ENCODE assay signal across 1 cellular context in genomic region chr17:39668141-39668924, GRCh38.
TF ChIP-seq lines count a peak whose summit lies in the region.

A gene with protein sequence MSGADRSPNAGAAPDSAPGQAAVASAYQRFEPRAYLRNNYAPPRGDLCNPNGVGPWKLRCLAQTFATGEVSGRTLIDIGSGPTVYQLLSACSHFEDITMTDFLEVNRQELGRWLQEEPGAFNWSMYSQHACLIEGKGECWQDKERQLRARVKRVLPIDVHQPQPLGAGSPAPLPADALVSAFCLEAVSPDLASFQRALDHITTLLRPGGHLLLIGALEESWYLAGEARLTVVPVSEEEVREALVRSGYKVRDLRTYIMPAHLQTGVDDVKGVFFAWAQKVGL (plus strand): TSS chr17:39668453. CDS start chr17:39668476, 23 bp downstream.

TF ChIP-seq in K562, 482 proteins besides CTCF, POLR2A, EP300 and RAD21 (continued from another document and continues in another):
- TF ChIP-seq, protein P1, sequence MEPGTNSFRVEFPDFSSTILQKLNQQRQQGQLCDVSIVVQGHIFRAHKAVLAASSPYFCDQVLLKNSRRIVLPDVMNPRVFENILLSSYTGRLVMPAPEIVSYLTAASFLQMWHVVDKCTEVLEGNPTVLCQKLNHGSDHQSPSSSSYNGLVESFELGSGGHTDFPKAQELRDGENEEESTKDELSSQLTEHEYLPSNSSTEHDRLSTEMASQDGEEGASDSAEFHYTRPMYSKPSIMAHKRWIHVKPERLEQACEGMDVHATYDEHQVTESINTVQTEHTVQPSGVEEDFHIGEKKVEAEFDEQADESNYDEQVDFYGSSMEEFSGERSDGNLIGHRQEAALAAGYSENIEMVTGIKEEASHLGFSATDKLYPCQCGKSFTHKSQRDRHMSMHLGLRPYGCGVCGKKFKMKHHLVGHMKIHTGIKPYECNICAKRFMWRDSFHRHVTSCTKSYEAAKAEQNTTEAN (CRISPR knock-in tag; IDR thresholded peaks at IDR 0.05), result no peak
- TF ChIP-seq FOXJ3 (CRISPR knock-in tag; IDR thresholded peaks at IDR 0.05) (no peak), ZNF431 (CRISPR knock-in tag; IDR thresholded peaks at IDR 0.05) (no peak), ESRRB (CRISPR knock-in tag; IDR thresholded peaks at IDR 0.05; ENCODE audit: borderline replicate concordance) (no peak), HDAC8 (tag; IDR thresholded peaks at IDR 0.05) (peak; percentile 87; the same call in 1 of the 2 replicates), CSDE1 (IDR thresholded peaks at IDR 0.05) (no peak), E2F6 (IDR thresholded peaks at IDR 0.05; ENCODE audit: borderline replicate concordance in 1 of 2, extremely low read depth in 1 of 2, insufficient read depth in 1 of 2, insufficient read length in 1 of 2, low read depth in 1 of 2, low read length in 1 of 2, poor library complexity in 1 of 2, severe bottlenecking in 1 of 2) (peak; percentile 91 to 96), ETV1 (tag; conservative IDR thresholded peaks at IDR 0.05; ENCODE audit: low read depth) (no peak; the same call in 1 of the 2 replicates), NR2C2 (CRISPR knock-in tag; IDR thresholded peaks at IDR 0.05) (peak; percentile 73), NR2C2 (tag; IDR thresholded peaks at IDR 0.05) (peak; percentile 80), TAF15 (IDR thresholded peaks at IDR 0.05; ENCODE audit: low read depth, low read length) (no peak), NCOA2 (IDR thresholded peaks at IDR 0.05; ENCODE audit: partially characterized antibody in 2 of 2) (no peak), ATF2 (CRISPR knock-in tag; IDR thresholded peaks at IDR 0.05) (no peak), SIN3B (IDR thresholded peaks at IDR 0.05; ENCODE audit: low read depth) (peak; percentile 44; the same call in 1 of the 2 replicates), TEAD1 (CRISPR knock-in tag; IDR thresholded peaks at IDR 0.05) (0 out of 4 replicates have a peak, but pooled peaks of 1 of the 2 experiments have one; percentile 48), HOXB6 (CRISPR knock-in tag; IDR thresholded peaks at IDR 0.05; ENCODE audit: borderline replicate concordance) (no peak), SMARCC2 (IDR thresholded peaks at IDR 0.05; ENCODE audit: low read depth) (no peak; the same call in 1 of the 2 replicates), IRF1 (CRISPR knock-in tag; IDR thresholded peaks at IDR 0.05; ENCODE audit: borderline replicate concordance) (no peak), CBX8 (IDR thresholded peaks at IDR 0.05; ENCODE audit: borderline replicate concordance, extremely low read depth, low read depth, low read length, poor library complexity, severe bottlenecking) (no peak), SMC3 (conservative IDR thresholded peaks at IDR 0.05; ENCODE audit: insufficient read depth, low read depth, low read length) (peak; percentile 64), ZNF436 (CRISPR knock-in tag; IDR thresholded peaks at IDR 0.05) (no peak), CBFA2T2 (conservative IDR thresholded peaks at IDR 0.05) (no peak), ZNF586 (CRISPR knock-in tag; conservative IDR thresholded peaks at IDR 0.05) (no peak), CTCFL (IDR thresholded peaks at IDR 0.05; ENCODE audit: borderline replicate concordance, insufficient read depth, low read depth, low read length, poor library complexity, severe bottlenecking) (peak; percentile 97), ZBED1 (IDR thresholded peaks at IDR 0.05) (no peak), CBX5 (IDR thresholded peaks at IDR 0.05; ENCODE audit: borderline replicate concordance, low read depth) (no peak), NFIC (IDR thresholded peaks at IDR 0.05) (peak; percentile 77), RCOR1 (IDR thresholded peaks at IDR 0.05; ENCODE audit: borderline replicate concordance in 1 of 2, low read depth in 2 of 2, low read length in 2 of 2) (no peak), ZNF134 (CRISPR knock-in tag; conservative IDR thresholded peaks at IDR 0.05) (no peak), RFX5 (IDR thresholded peaks at IDR 0.05; ENCODE audit: low read depth, low read length) (no peak), POLR2G (IDR thresholded peaks at IDR 0.05; ENCODE audit: low read depth, low read length) (peak; percentile 88), ZNF253 (CRISPR knock-in tag; conservative IDR thresholded peaks at IDR 0.05) (no peak), TFE3 (CRISPR knock-in tag; IDR thresholded peaks at IDR 0.05) (no peak), HDAC2 (IDR thresholded peaks at IDR 0.05) (peak; percentile 66; the same call in 1 of the 2 replicates), PPARD (CRISPR knock-in tag; IDR thresholded peaks at IDR 0.05) (no peak), ZC3H4 (CRISPR knock-in tag; IDR thresholded peaks at IDR 0.05; ENCODE audit: borderline replicate concordance) (no peak), ZNF699 (CRISPR knock-in tag; IDR thresholded peaks at IDR 0.05; ENCODE audit: insufficient replicate concordance) (no peak), GABPB2 (CRISPR knock-in tag; conservative IDR thresholded peaks at IDR 0.05) (no peak), RFX7 (CRISPR knock-in tag; IDR thresholded peaks at IDR 0.05) (no peak), SMARCA4 (IDR thresholded peaks at IDR 0.05) (no peak), SP1 (CRISPR knock-in tag; IDR thresholded peaks at IDR 0.05) (no peak)
- TF ChIP-seq, protein P2, sequence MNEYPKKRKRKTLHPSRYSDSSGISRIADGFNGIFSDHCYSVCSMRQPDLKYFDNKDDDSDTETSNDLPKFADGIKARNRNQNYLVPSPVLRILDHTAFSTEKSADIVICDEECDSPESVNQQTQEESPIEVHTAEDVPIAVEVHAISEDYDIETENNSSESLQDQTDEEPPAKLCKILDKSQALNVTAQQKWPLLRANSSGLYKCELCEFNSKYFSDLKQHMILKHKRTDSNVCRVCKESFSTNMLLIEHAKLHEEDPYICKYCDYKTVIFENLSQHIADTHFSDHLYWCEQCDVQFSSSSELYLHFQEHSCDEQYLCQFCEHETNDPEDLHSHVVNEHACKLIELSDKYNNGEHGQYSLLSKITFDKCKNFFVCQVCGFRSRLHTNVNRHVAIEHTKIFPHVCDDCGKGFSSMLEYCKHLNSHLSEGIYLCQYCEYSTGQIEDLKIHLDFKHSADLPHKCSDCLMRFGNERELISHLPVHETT (CRISPR knock-in tag; conservative IDR thresholded peaks at IDR 0.05 in 1 of 2, IDR thresholded peaks at IDR 0.05 in 1 of 2), result peak in 1 of 2 experiments; percentile 86; a peak in 2 of 4 replicates
- TF ChIP-seq, protein P3, sequence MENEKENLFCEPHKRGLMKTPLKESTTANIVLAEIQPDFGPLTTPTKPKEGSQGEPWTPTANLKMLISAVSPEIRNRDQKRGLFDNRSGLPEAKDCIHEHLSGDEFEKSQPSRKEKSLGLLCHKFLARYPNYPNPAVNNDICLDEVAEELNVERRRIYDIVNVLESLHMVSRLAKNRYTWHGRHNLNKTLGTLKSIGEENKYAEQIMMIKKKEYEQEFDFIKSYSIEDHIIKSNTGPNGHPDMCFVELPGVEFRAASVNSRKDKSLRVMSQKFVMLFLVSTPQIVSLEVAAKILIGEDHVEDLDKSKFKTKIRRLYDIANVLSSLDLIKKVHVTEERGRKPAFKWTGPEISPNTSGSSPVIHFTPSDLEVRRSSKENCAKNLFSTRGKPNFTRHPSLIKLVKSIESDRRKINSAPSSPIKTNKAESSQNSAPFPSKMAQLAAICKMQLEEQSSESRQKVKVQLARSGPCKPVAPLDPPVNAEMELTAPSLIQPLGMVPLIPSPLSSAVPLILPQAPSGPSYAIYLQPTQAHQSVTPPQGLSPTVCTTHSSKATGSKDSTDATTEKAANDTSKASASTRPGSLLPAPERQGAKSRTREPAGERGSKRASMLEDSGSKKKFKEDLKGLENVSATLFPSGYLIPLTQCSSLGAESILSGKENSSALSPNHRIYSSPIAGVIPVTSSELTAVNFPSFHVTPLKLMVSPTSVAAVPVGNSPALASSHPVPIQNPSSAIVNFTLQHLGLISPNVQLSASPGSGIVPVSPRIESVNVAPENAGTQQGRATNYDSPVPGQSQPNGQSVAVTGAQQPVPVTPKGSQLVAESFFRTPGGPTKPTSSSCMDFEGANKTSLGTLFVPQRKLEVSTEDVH (IDR thresholded peaks at IDR 0.05; ENCODE audit: low read depth, partially characterized antibody), result no peak
- TF ChIP-seq, protein P4, sequence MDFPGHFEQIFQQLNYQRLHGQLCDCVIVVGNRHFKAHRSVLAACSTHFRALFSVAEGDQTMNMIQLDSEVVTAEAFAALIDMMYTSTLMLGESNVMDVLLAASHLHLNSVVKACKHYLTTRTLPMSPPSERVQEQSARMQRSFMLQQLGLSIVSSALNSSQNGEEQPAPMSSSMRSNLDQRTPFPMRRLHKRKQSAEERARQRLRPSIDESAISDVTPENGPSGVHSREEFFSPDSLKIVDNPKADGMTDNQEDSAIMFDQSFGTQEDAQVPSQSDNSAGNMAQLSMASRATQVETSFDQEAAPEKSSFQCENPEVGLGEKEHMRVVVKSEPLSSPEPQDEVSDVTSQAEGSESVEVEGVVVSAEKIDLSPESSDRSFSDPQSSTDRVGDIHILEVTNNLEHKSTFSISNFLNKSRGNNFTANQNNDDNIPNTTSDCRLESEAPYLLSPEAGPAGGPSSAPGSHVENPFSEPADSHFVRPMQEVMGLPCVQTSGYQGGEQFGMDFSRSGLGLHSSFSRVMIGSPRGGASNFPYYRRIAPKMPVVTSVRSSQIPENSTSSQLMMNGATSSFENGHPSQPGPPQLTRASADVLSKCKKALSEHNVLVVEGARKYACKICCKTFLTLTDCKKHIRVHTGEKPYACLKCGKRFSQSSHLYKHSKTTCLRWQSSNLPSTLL (IDR thresholded peaks at IDR 0.05), result no peak
- TF ChIP-seq, protein P5, sequence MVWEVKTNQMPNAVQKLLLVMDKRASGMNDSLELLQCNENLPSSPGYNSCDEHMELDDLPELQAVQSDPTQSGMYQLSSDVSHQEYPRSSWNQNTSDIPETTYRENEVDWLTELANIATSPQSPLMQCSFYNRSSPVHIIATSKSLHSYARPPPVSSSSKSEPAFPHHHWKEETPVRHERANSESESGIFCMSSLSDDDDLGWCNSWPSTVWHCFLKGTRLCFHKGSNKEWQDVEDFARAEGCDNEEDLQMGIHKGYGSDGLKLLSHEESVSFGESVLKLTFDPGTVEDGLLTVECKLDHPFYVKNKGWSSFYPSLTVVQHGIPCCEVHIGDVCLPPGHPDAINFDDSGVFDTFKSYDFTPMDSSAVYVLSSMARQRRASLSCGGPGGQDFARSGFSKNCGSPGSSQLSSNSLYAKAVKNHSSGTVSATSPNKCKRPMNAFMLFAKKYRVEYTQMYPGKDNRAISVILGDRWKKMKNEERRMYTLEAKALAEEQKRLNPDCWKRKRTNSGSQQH (CRISPR knock-in tag; IDR thresholded peaks at IDR 0.05), result peak; percentile 74
- TF ChIP-seq, protein P6, sequence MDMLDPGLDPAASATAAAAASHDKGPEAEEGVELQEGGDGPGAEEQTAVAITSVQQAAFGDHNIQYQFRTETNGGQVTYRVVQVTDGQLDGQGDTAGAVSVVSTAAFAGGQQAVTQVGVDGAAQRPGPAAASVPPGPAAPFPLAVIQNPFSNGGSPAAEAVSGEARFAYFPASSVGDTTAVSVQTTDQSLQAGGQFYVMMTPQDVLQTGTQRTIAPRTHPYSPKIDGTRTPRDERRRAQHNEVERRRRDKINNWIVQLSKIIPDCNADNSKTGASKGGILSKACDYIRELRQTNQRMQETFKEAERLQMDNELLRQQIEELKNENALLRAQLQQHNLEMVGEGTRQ (CRISPR knock-in tag; IDR thresholded peaks at IDR 0.05), result no peak
